10 cellular contexts compared by ENCODE assay signal in the genomic region with DNA sequence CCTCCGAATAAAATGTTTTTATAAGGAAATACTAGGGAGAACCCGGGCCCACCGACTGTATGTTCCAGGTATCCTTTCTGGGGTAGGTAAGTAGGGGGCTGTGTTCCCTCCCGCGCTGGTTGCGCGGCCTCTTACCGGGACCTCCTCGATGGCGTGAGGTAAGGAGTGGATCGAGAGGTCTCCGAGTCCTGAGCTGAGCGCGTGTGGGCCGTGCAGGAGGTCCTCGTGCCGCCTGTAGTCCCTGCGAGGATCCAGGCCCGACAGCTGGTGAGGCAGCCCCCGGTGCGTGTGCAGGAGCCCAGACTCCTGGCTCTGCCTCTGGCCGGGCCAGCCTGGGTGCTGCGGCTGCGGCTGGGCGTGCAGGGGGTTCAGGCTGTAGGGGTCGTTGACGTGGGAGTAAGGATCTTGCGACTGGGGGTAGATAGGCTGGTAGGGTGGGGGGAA. TPM values are rescaled to one million over a fixed set of nuclear protein-coding genes. Genes with fewer than 3 reads are reported as not detected.
DNase-seq lines count a peak whose midpoint lies in the region; ATAC-seq and TF ChIP-seq lines count a peak whose summit lies in the region.
"Had no signal": no experiment of that assay in that cellular context is flagged by ENCODE, and none has a peak within 500 bp of the region (broad histone marks: within the 10 kb centered on the region; RNA-seq: fewer than 3 reads in every experiment).

No MANE protein-coding gene starts in this region.

- POLR2A ChIA-PET in HEK293 (lab: Yijun Ruan, JAX): interaction anchor here (0.5 to 3.5 kb wide), 8 partner anchors 9 to 184 kb away, joined by 3 to 22 read pairs (median 4); no protein-coding TSS in a partner anchor

- no peak overlapping the region for H3K9ac ChIP-seq in adipocyte (ENCODE audit: low read length)

- peak overlapping the region; percentile 99 for H3K27ac ChIP-seq in HEK293 (ENCODE audit: extremely low read depth, low read depth, low read length)
- H3K27ac ChIP-seq in effector memory CD4-positive, alpha-beta T cell (ENCODE audit: insufficient read depth, low read length, poor library complexity, severe bottlenecking): no peak overlapping the region
- H3K27ac ChIP-seq: left lung had no signal

- CTCF ChIA-PET in HEK293 (lab: Yijun Ruan, JAX): interaction anchor here (0.6 to 2.2 kb wide), 3 partner anchors 20 to 376 kb away, joined by 3 to 8 read pairs (median 3); no protein-coding TSS in a partner anchor

- TF ChIP-seq CTCF in AG09309 (IDR thresholded peaks at IDR 0.05; ENCODE audit: control insufficient read depth, insufficient read depth, low read depth, low read length, missing control alignments): no peak
- TF ChIP-seq CTCF in HEK293 (tag by site-specific recombination; IDR thresholded peaks at IDR 0.05): no peak
- no peak for TF ChIP-seq CTCF in lower leg skin (IDR thresholded peaks at IDR 0.05)

- ATAC-seq in GM19395 (IDR thresholded peaks at IDR 0.05; ENCODE audit: unreplicated experiment): no peak
- ATAC-seq: left lung had no signal

- peaks cover 31% of the 10 kb centered on the region for H3K4me1 ChIP-seq in HEK293 (ENCODE audit: control insufficient read depth, insufficient read depth, low read length)
- H3K4me1 ChIP-seq in adipocyte (ENCODE audit: control insufficient read depth, insufficient read depth, low read length): peaks cover 13% of the 10 kb centered on the region
- peaks cover 23% of the 10 kb centered on the region for H3K4me1 ChIP-seq in effector memory CD4-positive, alpha-beta T cell (ENCODE audit: control insufficient read depth, insufficient read depth, low read length, poor library complexity, severe bottlenecking)

- no peak for TF ChIP-seq POLR2A in lower leg skin (IDR thresholded peaks at IDR 0.05)

- H3K9me3 ChIP-seq in HEK293 (ENCODE audit: control insufficient read depth, insufficient read depth, low read depth, low read length) (no peaks in the 10 kb centered on the region), adipocyte (ENCODE audit: control insufficient read depth, low read length) (peaks cover 3% of the 10 kb centered on the region)
- peaks cover 14% of the 10 kb centered on the region for H3K9me3 ChIP-seq in effector memory CD4-positive, alpha-beta T cell (ENCODE audit: control insufficient read depth, low read length)

- H3K36me3 ChIP-seq in HEK293 (ENCODE audit: control insufficient read depth in 2 of 2, insufficient read depth in 1 of 2, low read length in 2 of 2): peaks cover 3 to 39% of the 10 kb centered on the region in 2 experiments; a peak in 2 of 3 replicates
- H3K36me3 ChIP-seq in adipocyte (ENCODE audit: control insufficient read depth, insufficient read depth, low read length, severe bottlenecking): no peaks in the 10 kb centered on the region
- no peaks in the 10 kb centered on the region for H3K36me3 ChIP-seq in effector memory CD4-positive, alpha-beta T cell (ENCODE audit: control insufficient read depth, insufficient read depth, low read length)
- H3K36me3 ChIP-seq: left lung had no signal

- WGBS in lower leg skin, 2 donors: 14 to 15% methylated on average over 16 to 28 of the region's 28 CpGs

- peaks cover 61% of the 10 kb centered on the region for H3K27me3 ChIP-seq in adipocyte (replicated peaks; ENCODE audit: control insufficient read depth, insufficient read depth, low read length)
- H3K27me3 ChIP-seq in effector memory CD4-positive, alpha-beta T cell (replicated peaks; ENCODE audit: control insufficient read depth, insufficient read depth, low read length, poor library complexity, severe bottlenecking): peaks cover 45% of the 10 kb centered on the region

- intact Hi-C loops in lower leg skin (cut with DNase I; ENCODE audit: low total_unique reads): loop anchor here (10.0 kb wide), 4 partner anchors 315 to 1425 kb away; no protein-coding TSS in a partner anchor

- no peak for DNase-seq in AG09309 (ENCODE audit: low read depth)
- DNase-seq in adipocyte (ENCODE audit: low read depth): peak; percentile 20
- DNase-seq in lower leg skin (ENCODE audit: low spot score in 2 of 2): no peak
- DNase-seq in effector memory CD4-positive, alpha-beta T cell: no peak
- no peak for DNase-seq in activated gamma-delta T cell (lab: John Stamatoyannopoulos, UW)
- DNase-seq in activated naive CD4-positive, alpha-beta T cell treated with Interleukin-2 at 50 U/mL for 16 hours: no peak
- DNase-seq: NCI-H2171 treated with DMSO at 0.1 percent for 48 hours had no signal

- peak overlapping the region; percentile 66 for H3K4me3 ChIP-seq in AG09309 (ENCODE audit: control insufficient read depth, low read depth, low read length)
- H3K4me3 ChIP-seq in HEK293 (ENCODE audit: low read depth, low read length): peak overlapping the region; percentile 88
- no peak overlapping the region for H3K4me3 ChIP-seq in adipocyte (ENCODE audit: low read length)
- peak overlapping the region; percentile 10 for H3K4me3 ChIP-seq in lower leg skin (ENCODE audit: low read depth, poor library complexity, severe bottlenecking)
- no peak overlapping the region for H3K4me3 ChIP-seq in effector memory CD4-positive, alpha-beta T cell (ENCODE audit: insufficient read depth, low read depth, low read length, poor library complexity, severe bottlenecking)
- H3K4me3 ChIP-seq: left lung had no signal

TF ChIP-seq in HEK293, 187 proteins besides CTCF, POLR2A, EP300 and RAD21 (continues in another document):
- TF ChIP-seq ZNF26 (tag by site-specific recombination; IDR thresholded peaks at IDR 0.05) (no peak), ZNF335 (tag by site-specific recombination; conservative IDR thresholded peaks at IDR 0.05) (peak; percentile 51; the same call in 1 of the 2 replicates), ZFP69B (tag by site-specific recombination; IDR thresholded peaks at IDR 0.05) (0 out of 2 replicates have a peak, but pooled peaks have one; percentile 27), GLIS1 (tag by site-specific recombination; IDR thresholded peaks at IDR 0.05) (peak; percentile 95), ZNF692 (tag by site-specific recombination; IDR thresholded peaks at IDR 0.05) (peak; percentile 52), ZNF214 (tag by site-specific recombination; IDR thresholded peaks at IDR 0.05; ENCODE audit: borderline replicate concordance) (no peak), HIC1 (tag by site-specific recombination; IDR thresholded peaks at IDR 0.05) (no peak), GLIS2 (tag by site-specific recombination; IDR thresholded peaks at IDR 0.05) (peak; percentile 95), EGR2 (tag by site-specific recombination; IDR thresholded peaks at IDR 0.05; ENCODE audit: low read depth) (peak; percentile 63), SALL2 (tag by site-specific recombination; IDR thresholded peaks at IDR 0.05; ENCODE audit: borderline replicate concordance) (no peak), ZNF658 (tag by site-specific recombination; IDR thresholded peaks at IDR 0.05) (no peak), KLF9 (tag by site-specific recombination; IDR thresholded peaks at IDR 0.05; ENCODE audit: low read depth) (0 out of 2 replicates have a peak, but pooled peaks have one; percentile 2)
- TF ChIP-seq, protein P1, sequence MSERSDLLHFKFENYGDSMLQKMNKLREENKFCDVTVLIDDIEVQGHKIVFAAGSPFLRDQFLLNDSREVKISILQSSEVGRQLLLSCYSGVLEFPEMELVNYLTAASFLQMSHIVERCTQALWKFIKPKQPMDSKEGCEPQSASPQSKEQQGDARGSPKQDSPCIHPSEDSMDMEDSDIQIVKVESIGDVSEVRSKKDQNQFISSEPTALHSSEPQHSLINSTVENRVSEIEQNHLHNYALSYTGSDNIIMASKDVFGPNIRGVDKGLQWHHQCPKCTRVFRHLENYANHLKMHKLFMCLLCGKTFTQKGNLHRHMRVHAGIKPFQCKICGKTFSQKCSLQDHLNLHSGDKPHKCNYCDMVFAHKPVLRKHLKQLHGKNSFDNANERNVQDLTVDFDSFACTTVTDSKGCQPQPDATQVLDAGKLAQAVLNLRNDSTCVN (tag by site-specific recombination; optimal IDR thresholded peaks at IDR 0.05): peak; percentile 40

RNA-seq across cellular contexts. Expression of gene TFAP2A, which starts 5.1 kb away (rescaled TPM):
- 100 to 1,000 TPM in 1 of 4 donors, 10 to 100 TPM in 3; 62.0 to 123 (median 63.7) TPM for total RNA-seq in lower leg skin

Comparison
In these comparisons a context has a peak if more than half of its experiments do, and no peak if none do; other contexts are left out.
1. H3K4me3 ChIP-seq: peak in AG09309 (single experiment), HEK293 (single experiment) and lower leg skin (single experiment); none in adipocyte (single experiment) and effector memory CD4-positive, alpha-beta T cell (single experiment).